Comparison of ENCODE assay signal across 7 cellular contexts in the genomic region with DNA sequence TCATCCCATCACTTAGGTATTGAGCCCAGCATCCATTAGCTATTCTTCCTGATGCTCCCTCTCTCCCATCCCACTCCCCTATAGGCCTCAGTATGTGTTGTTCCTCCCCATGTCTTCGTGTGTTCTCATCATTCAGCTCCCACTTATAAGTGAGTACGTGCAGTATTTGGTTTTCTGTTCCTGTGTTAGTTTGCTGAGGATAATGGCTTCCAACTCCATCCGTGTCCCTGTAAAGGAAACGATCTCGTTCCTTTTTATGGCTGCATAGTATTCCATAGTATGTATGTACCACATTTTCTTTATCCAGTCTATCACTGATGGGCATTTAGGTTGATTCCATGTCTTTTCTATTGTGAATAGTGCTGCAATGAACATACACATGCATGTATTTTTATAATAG. TPM values are rescaled to one million over a fixed set of nuclear protein-coding genes. Genes with fewer than 3 reads are reported as not detected.
A peak's percentile ranks its signal among the peaks of the same experiment; 100 is the strongest.
DNase-seq lines count a peak whose midpoint lies in the region; ATAC-seq, FAIRE-seq and TF ChIP-seq lines count a peak whose summit lies in the region.
"Not testable (repeated sequence)": the region's sequence is repeated elsewhere in the genome, so short reads cannot be mapped to it uniquely, and the experiment has no call there.

No MANE protein-coding gene starts in this region.

- not testable (repeated sequence) for H3K27me3 ChIP-seq in CD4-positive, CD25-positive, alpha-beta regulatory T cell (ENCODE audit: control insufficient read depth, insufficient read depth, low read length); CD4-positive, alpha-beta memory T cell (ENCODE audit: insufficient read depth, low read length); K562 (ENCODE audit: control insufficient read depth in 2 of 2, insufficient read depth in 2 of 2, low read length in 2 of 2)

- not testable (repeated sequence) for H3K9me3 Mint-ChIP-seq in CD4-positive, CD25-positive, alpha-beta regulatory T cell; CD4-positive, alpha-beta memory T cell; T-helper 2 cell treated with Interferon-gamma antibody and Interleukin-4, amounts not matched to agents 5 μg/mL and 100 μg/mL, for 36 hours; activated CD4-positive, alpha-beta memory T cell treated with anti-CD3 and anti-CD28 coated beads, Interleukin-2, amount 10 ng/mL, durations not matched to agents 7 days and 5 days; activated T-helper 2 cell treated with anti-CD3 and anti-CD28 coated beads, Interferon-gamma antibody, Interleukin-2, Interleukin-4, amounts not matched to agents 10 μg/mL and 5 μg/mL and 100 μg/mL, durations not matched to agents 14 hours and 24 hours and 36 hours

- ATAC-seq in CD4-positive, CD25-positive, alpha-beta regulatory T cell (ENCODE audit: low read depth in 2 of 2); K562: not testable (repeated sequence)

- not testable (repeated sequence) for DNase-seq in CD4-positive, CD25-positive, alpha-beta regulatory T cell; CD4-positive, alpha-beta memory T cell; T-helper 2 cell treated with Interferon-gamma antibody and Interleukin-4, amounts not matched to agents 5 μg/mL and 100 μg/mL, for 36 hours (ENCODE audit: low spot score); activated CD4-positive, alpha-beta memory T cell treated with anti-CD3 and anti-CD28 coated beads, Interleukin-2, amount 10 ng/mL, durations not matched to agents 7 days and 5 days; activated T-helper 2 cell treated with anti-CD3 and anti-CD28 coated beads, Interferon-gamma antibody, Interleukin-2, Interleukin-4, amounts not matched to agents 10 μg/mL and 5 μg/mL and 100 μg/mL, durations not matched to agents 14 hours and 24 hours and 36 hours (ENCODE audit: low spot score); K562 (ENCODE audit: extremely low read depth in 1 of 4, low spot score in 3 of 4)

- intact Hi-C loops in CD4-positive, alpha-beta memory T cell (cut with micrococcal nuclease); activated T-helper 2 cell treated with anti-CD3 and anti-CD28 coated beads, Interferon-gamma antibody, Interleukin-2, Interleukin-4, amounts not matched to agents 10 μg/mL and 5 μg/mL and 100 μg/mL, durations not matched to agents 14 hours and 24 hours and 36 hours (cut with micrococcal nuclease); K562 (cut with micrococcal nuclease): not testable (repeated sequence)

- not testable (repeated sequence) for H3K27me3 Mint-ChIP-seq in CD4-positive, CD25-positive, alpha-beta regulatory T cell; CD4-positive, alpha-beta memory T cell; T-helper 2 cell treated with Interferon-gamma antibody and Interleukin-4, amounts not matched to agents 5 μg/mL and 100 μg/mL, for 36 hours (ENCODE audit: low read depth); activated CD4-positive, alpha-beta memory T cell treated with anti-CD3 and anti-CD28 coated beads, Interleukin-2, amount 10 ng/mL, durations not matched to agents 7 days and 5 days; activated T-helper 2 cell treated with anti-CD3 and anti-CD28 coated beads, Interferon-gamma antibody, Interleukin-2, Interleukin-4, amounts not matched to agents 10 μg/mL and 5 μg/mL and 100 μg/mL, durations not matched to agents 14 hours and 24 hours and 36 hours (ENCODE audit: low read depth)

- H3K36me3 Mint-ChIP-seq in CD4-positive, CD25-positive, alpha-beta regulatory T cell: peaks cover 29% of the 10 kb centered on the region
- peaks cover 8 to 15% of the 10 kb centered on the region in 2 donors for H3K36me3 Mint-ChIP-seq in CD4-positive, alpha-beta memory T cell
- H3K36me3 Mint-ChIP-seq in T-helper 2 cell treated with Interferon-gamma antibody and Interleukin-4, amounts not matched to agents 5 μg/mL and 100 μg/mL, for 36 hours (ENCODE audit: low read depth): peaks cover 61% of the 10 kb centered on the region
- H3K36me3 Mint-ChIP-seq in activated CD4-positive, alpha-beta memory T cell treated with anti-CD3 and anti-CD28 coated beads, Interleukin-2, amount 10 ng/mL, durations not matched to agents 7 days and 5 days (ENCODE audit: low read depth): peaks cover 64% of the 10 kb centered on the region
- peaks cover 77% of the 10 kb centered on the region for H3K36me3 Mint-ChIP-seq in activated T-helper 2 cell treated with anti-CD3 and anti-CD28 coated beads, Interferon-gamma antibody, Interleukin-2, Interleukin-4, amounts not matched to agents 10 μg/mL and 5 μg/mL and 100 μg/mL, durations not matched to agents 14 hours and 24 hours and 36 hours (ENCODE audit: low read depth)

- H3K4me3 ChIP-seq in CD4-positive, CD25-positive, alpha-beta regulatory T cell (ENCODE audit: low read depth, low read length); CD4-positive, alpha-beta memory T cell (ENCODE audit: low read length in 2 of 2); HEK293 (ENCODE audit: low read depth, low read length); K562: not testable (repeated sequence)

- H3K79me2 ChIP-seq in K562 (ENCODE audit: control insufficient read depth, insufficient read depth, low read length): not testable (repeated sequence)

- not testable (repeated sequence) for H3K27ac ChIP-seq in CD4-positive, CD25-positive, alpha-beta regulatory T cell (ENCODE audit: insufficient read depth, low read length, poor library complexity, severe bottlenecking); CD4-positive, alpha-beta memory T cell (ENCODE audit: low read depth, low read length); HEK293 (ENCODE audit: extremely low read depth, low read depth, low read length); K562 (ENCODE audit: extremely low read depth, low read depth, low read length)

- not testable (repeated sequence) for TF ChIP-seq CTCF in HEK293 (tag by site-specific recombination; IDR thresholded peaks at IDR 0.05); K562 (IDR thresholded peaks at IDR 0.05 in 2 of 3, conservative IDR thresholded peaks at IDR 0.05 in 1 of 3; ENCODE audit: insufficient read depth in 2 of 3, low read depth in 1 of 3, low read length in 3 of 3)

- H3K9me3 ChIP-seq in CD4-positive, CD25-positive, alpha-beta regulatory T cell (ENCODE audit: control insufficient read depth in 2 of 2, low read length in 2 of 2); CD4-positive, alpha-beta memory T cell (ENCODE audit: control insufficient read depth in 1 of 2, low read length in 2 of 2); HEK293 (ENCODE audit: control insufficient read depth, insufficient read depth, low read depth, low read length); K562 (replicated peaks; ENCODE audit: control insufficient read depth, insufficient read depth, low read depth, low read length): not testable (repeated sequence)

- 90% methylated on average over 5 of the region's 5 CpGs for WGBS in K562 (ENCODE audit: insufficient coverage, low coverage, missing lambda C conversion rate)

- not testable (repeated sequence) for H4K20me1 ChIP-seq in K562 (replicated peaks; ENCODE audit: control insufficient read depth, insufficient read depth, low read length)

- in situ Hi-C loops in K562 (cut with MboI): not testable (repeated sequence)

- not testable (repeated sequence) for H3K4me2 ChIP-seq in K562 (ENCODE audit: insufficient read depth, low read length)

- TF ChIP-seq EP300 in K562 (IDR thresholded peaks at IDR 0.05; ENCODE audit: low read length): not testable (repeated sequence)

- TF ChIP-seq RAD21 in K562 (CRISPR knock-in tag; conservative IDR thresholded peaks at IDR 0.05 in 1 of 2, IDR thresholded peaks at IDR 0.05 in 1 of 2): not testable (repeated sequence)

- peak overlapping the region in 1 of 3 donors; percentile 32 for H3K27ac Mint-ChIP-seq in CD4-positive, CD25-positive, alpha-beta regulatory T cell
- H3K27ac Mint-ChIP-seq in CD4-positive, alpha-beta memory T cell: peak overlapping the region in 2 of 7 donors; percentile 48 to 77
- H3K27ac Mint-ChIP-seq in T-helper 2 cell treated with Interferon-gamma antibody and Interleukin-4, amounts not matched to agents 5 μg/mL and 100 μg/mL, for 36 hours: peak overlapping the region; percentile 86
- H3K27ac Mint-ChIP-seq in activated CD4-positive, alpha-beta memory T cell treated with anti-CD3 and anti-CD28 coated beads, Interleukin-2, amount 10 ng/mL, durations not matched to agents 7 days and 5 days: peak overlapping the region; percentile 20
- peak overlapping the region; percentile 2 for H3K27ac Mint-ChIP-seq in activated T-helper 2 cell treated with anti-CD3 and anti-CD28 coated beads, Interferon-gamma antibody, Interleukin-2, Interleukin-4, amounts not matched to agents 10 μg/mL and 5 μg/mL and 100 μg/mL, durations not matched to agents 14 hours and 24 hours and 36 hours

- H3K9ac ChIP-seq in K562 (ENCODE audit: insufficient read depth in 1 of 2, low read depth in 2 of 2, low read length in 2 of 2): not testable (repeated sequence)

- peak overlapping the region in 3 of 4 donors; percentile 27 to 74 (median 69) for H3K4me3 Mint-ChIP-seq in CD4-positive, CD25-positive, alpha-beta regulatory T cell
- H3K4me3 Mint-ChIP-seq in CD4-positive, alpha-beta memory T cell: peak overlapping the region in 6 of 8 donors; percentile 2 to 54 (median 44)
- H3K4me3 Mint-ChIP-seq in T-helper 2 cell treated with Interferon-gamma antibody and Interleukin-4, amounts not matched to agents 5 μg/mL and 100 μg/mL, for 36 hours: peak overlapping the region; percentile 27
- H3K4me3 Mint-ChIP-seq in activated CD4-positive, alpha-beta memory T cell treated with anti-CD3 and anti-CD28 coated beads, Interleukin-2, amount 10 ng/mL, durations not matched to agents 7 days and 5 days; activated T-helper 2 cell treated with anti-CD3 and anti-CD28 coated beads, Interferon-gamma antibody, Interleukin-2, Interleukin-4, amounts not matched to agents 10 μg/mL and 5 μg/mL and 100 μg/mL, durations not matched to agents 14 hours and 24 hours and 36 hours (ENCODE audit: low read depth): not testable (repeated sequence)

- not testable (repeated sequence) for FAIRE-seq in K562 (lab: Jason Lieb, UNC)

- not testable (repeated sequence) for H2AFZ ChIP-seq in K562 (ENCODE audit: low read depth, low read length)

- H3K4me1 Mint-ChIP-seq in CD4-positive, CD25-positive, alpha-beta regulatory T cell: peaks cover 14 to 32% (median 24%) of the 10 kb centered on the region in 4 donors
- peaks cover 14 to 26% (median 20%) of the 10 kb centered on the region in 4 donors for H3K4me1 Mint-ChIP-seq in CD4-positive, alpha-beta memory T cell
- peaks cover 36% of the 10 kb centered on the region for H3K4me1 Mint-ChIP-seq in T-helper 2 cell treated with Interferon-gamma antibody and Interleukin-4, amounts not matched to agents 5 μg/mL and 100 μg/mL, for 36 hours (ENCODE audit: low read depth)
- peaks cover 28% of the 10 kb centered on the region for H3K4me1 Mint-ChIP-seq in activated CD4-positive, alpha-beta memory T cell treated with anti-CD3 and anti-CD28 coated beads, Interleukin-2, amount 10 ng/mL, durations not matched to agents 7 days and 5 days
- H3K4me1 Mint-ChIP-seq in activated T-helper 2 cell treated with anti-CD3 and anti-CD28 coated beads, Interferon-gamma antibody, Interleukin-2, Interleukin-4, amounts not matched to agents 10 μg/mL and 5 μg/mL and 100 μg/mL, durations not matched to agents 14 hours and 24 hours and 36 hours (ENCODE audit: low read depth): peaks cover 35% of the 10 kb centered on the region

- H3K4me1 ChIP-seq in CD4-positive, CD25-positive, alpha-beta regulatory T cell (ENCODE audit: control insufficient read depth, insufficient read depth, low read length, poor library complexity, severe bottlenecking): peaks cover 13% of the 10 kb centered on the region
- H3K4me1 ChIP-seq in CD4-positive, alpha-beta memory T cell (ENCODE audit: insufficient read depth, low read length): peaks cover 17% of the 10 kb centered on the region
- H3K4me1 ChIP-seq in HEK293 (ENCODE audit: control insufficient read depth, insufficient read depth, low read length); K562 (replicated peaks in 1 of 2; ENCODE audit: control insufficient read depth in 2 of 2, insufficient read depth in 2 of 2, low read length in 2 of 2): not testable (repeated sequence)

- CTCF ChIA-PET in CD4-positive, alpha-beta memory T cell (lab: Charles Lee; ENCODE audit: partially characterized antibody); HEK293 (lab: Yijun Ruan, JAX); activated CD4-positive, alpha-beta memory T cell treated with anti-CD3 and anti-CD28 coated beads, Interleukin-2, amount 10 ng/mL, durations not matched to agents 7 days and 5 days (lab: Charles Lee); K562 (lab: Yijun Ruan, JAX; ENCODE audit: low intra/inter-chr PET ratio): not testable (repeated sequence)

- not testable (repeated sequence) for H3K9me1 ChIP-seq in K562 (ENCODE audit: control insufficient read depth, insufficient read depth, low read length)

- not testable (repeated sequence) for H3K36me3 ChIP-seq in CD4-positive, CD25-positive, alpha-beta regulatory T cell (ENCODE audit: control insufficient read depth, insufficient read depth, low read length); CD4-positive, alpha-beta memory T cell (ENCODE audit: insufficient read depth, low read length)
- H3K36me3 ChIP-seq in HEK293 (ENCODE audit: control insufficient read depth in 2 of 2, insufficient read depth in 1 of 2, low read length in 2 of 2) (peaks cover 38 to 66% of the 10 kb centered on the region in 2 experiments), K562 (ENCODE audit: control insufficient read depth, insufficient read depth, low read length) (peaks cover 77% of the 10 kb centered on the region)

- POLR2A ChIA-PET in CD4-positive, alpha-beta memory T cell (lab: Charles Lee; ENCODE audit: partially characterized antibody); HEK293 (lab: Yijun Ruan, JAX); K562 (lab: Yijun Ruan, JAX): not testable (repeated sequence)
- POLR2A ChIA-PET in activated CD4-positive, alpha-beta memory T cell treated with anti-CD3 and anti-CD28 coated beads, Interleukin-2, amount 10 ng/mL, durations not matched to agents 7 days and 5 days (lab: Charles Lee): interaction anchor here (1.3 to 1.6 kb wide), 2 partner anchors 9 to 41 kb away, joined by 3 to 4 read pairs; no protein-coding TSS in a partner anchor

- not testable (repeated sequence) for TF ChIP-seq POLR2A in K562 (conservative IDR thresholded peaks at IDR 0.05)

- not testable (repeated sequence) for BruUV-seq in K562 (replicated peaks; lab: Mats Ljungman, UMichigan)

RNA-seq across cellular contexts. Expression of a gene that starts 40.2 kb away (rescaled TPM):
- 8.8 TPM for total RNA-seq in CD4-positive, CD25-positive, alpha-beta regulatory T cell
- polyA plus RNA-seq in CD4-positive, CD25-positive, alpha-beta regulatory T cell: 1 to 10 TPM; 3.6 to 5.3 (median 4.2) TPM
- total RNA-seq in CD4-positive, alpha-beta memory T cell: 10 to 100 TPM in 1 of 2 experiments, 1 to 10 TPM in 1; 9.0 to 14.8 TPM
- 1 to 10 TPM; 1.5 to 5.7 TPM for polyA plus RNA-seq in CD4-positive, alpha-beta memory T cell
- 10 to 100 TPM; 29.2 to 33.0 TPM for total RNA-seq in activated CD4-positive, alpha-beta memory T cell treated with anti-CD3 and anti-CD28 coated beads, Interleukin-2, amount 10 ng/mL, durations not matched to agents 7 days and 5 days
- 20.1 and 22.9 TPM in 2 replicates for total RNA-seq in activated T-helper 2 cell treated with anti-CD3 and anti-CD28 coated beads, Interferon-gamma antibody, Interleukin-2, Interleukin-4, amounts not matched to agents 10 μg/mL and 5 μg/mL and 100 μg/mL, durations not matched to agents 14 hours and 24 hours and 36 hours
- total RNA-seq in K562 (2011; cell fraction: chromatin; rRNA removed; ENCODE audit: low replicate concordance): 8.1 and 57.0 TPM in 2 replicates
- 4.2 and 9.7 TPM in 2 replicates for total RNA-seq in K562 (2011; cell fraction: nucleolus; rRNA removed)
- total RNA-seq in K562 (2011; cell fraction: nucleoplasm; rRNA removed): 9.6 and 14.3 TPM in 2 replicates
- 14.7 and 21.6 TPM in 2 replicates for total RNA-seq in K562 (2014; rRNA removed)
- total RNA-seq in K562 (2014; rRNA removed; fragmentation: Illumina TruSeq; extraction: Trizol): 29.5 and 35.9 TPM in 2 replicates
- total RNA-seq in K562 (2015; rRNA removed; fragmentation: Illumina TruSeq; extraction: Trizol): 29.7 and 34.2 TPM in 2 replicates
- total RNA-seq in K562 (2021): 20.4 TPM in 2 replicates
- polyA plus RNA-seq in K562 (2011; rRNA removed): 21.1 and 22.2 TPM in 2 replicates
- 1.9 and 4.5 TPM in 2 replicates for polyA plus RNA-seq in K562 (2011; cell fraction: cytosol; rRNA removed)
- polyA plus RNA-seq in K562 (2011; cell fraction: nucleus; rRNA removed): 15.4 and 24.3 TPM in 2 replicates
- 22.2 and 25.5 TPM in 2 replicates for polyA plus RNA-seq in K562 (2012)
- polyA plus RNA-seq in K562 (2014; fragmentation: Illumina TruSeq; extraction: Trizol): 23.4 and 24.3 TPM in 2 replicates
- polyA plus RNA-seq in K562 (2014; fragmentation: Nextera tagmentation; extraction: Ambion mirVana): 10 to 100 TPM; 19.5 to 24.6 TPM
- 20.2 and 24.7 TPM in 2 replicates for polyA plus RNA-seq in K562 (2014; rRNA removed)
- polyA minus RNA-seq in K562 (2011; rRNA and poly(A)+ RNA removed): 25.3 and 42.5 TPM in 2 replicates
- 12.2 and 14.1 TPM in 2 replicates for polyA minus RNA-seq in K562 (2011; cell fraction: cytosol; rRNA and poly(A)+ RNA removed)
- polyA minus RNA-seq in K562 (2011; cell fraction: nucleus; rRNA and poly(A)+ RNA removed): 11.0 and 25.7 TPM in 2 replicates

RNA-seq across cellular contexts. Expression of a gene that starts 40.5 kb away (rescaled TPM):
- 52.4 TPM for total RNA-seq in CD4-positive, CD25-positive, alpha-beta regulatory T cell
- polyA plus RNA-seq in CD4-positive, CD25-positive, alpha-beta regulatory T cell: 10 to 100 TPM; 30.6 to 38.4 (median 33.2) TPM
- 10 to 100 TPM; 60.1 to 60.8 TPM for total RNA-seq in CD4-positive, alpha-beta memory T cell
- 10 to 100 TPM; 23.2 to 36.5 TPM for polyA plus RNA-seq in CD4-positive, alpha-beta memory T cell
- total RNA-seq in activated CD4-positive, alpha-beta memory T cell treated with anti-CD3 and anti-CD28 coated beads, Interleukin-2, amount 10 ng/mL, durations not matched to agents 7 days and 5 days: 10 to 100 TPM; 67.4 to 70.8 TPM
- total RNA-seq in activated T-helper 2 cell treated with anti-CD3 and anti-CD28 coated beads, Interferon-gamma antibody, Interleukin-2, Interleukin-4, amounts not matched to agents 10 μg/mL and 5 μg/mL and 100 μg/mL, durations not matched to agents 14 hours and 24 hours and 36 hours: 58.6 and 60.4 TPM in 2 replicates
- 40.9 and 83.3 TPM in 2 replicates for total RNA-seq in K562 (2011; cell fraction: chromatin; rRNA removed; ENCODE audit: low replicate concordance)
- total RNA-seq in K562 (2011; cell fraction: nucleolus; rRNA removed): 32.5 and 42.5 TPM in 2 replicates
- 60.3 and 83.3 TPM in 2 replicates for total RNA-seq in K562 (2011; cell fraction: nucleoplasm; rRNA removed)
- 64.2 and 87.1 TPM in 2 replicates for total RNA-seq in K562 (2014; rRNA removed)
- total RNA-seq in K562 (2014; rRNA removed; fragmentation: Illumina TruSeq; extraction: Trizol): 67.2 and 76.3 TPM in 2 replicates
- total RNA-seq in K562 (2015; rRNA removed; fragmentation: Illumina TruSeq; extraction: Trizol): 75.9 and 83.7 TPM in 2 replicates
- 68.1 and 74.5 TPM in 2 replicates for total RNA-seq in K562 (2021)
- polyA plus RNA-seq in K562 (2011; rRNA removed): 53.5 and 71.3 TPM in 2 replicates
- polyA plus RNA-seq in K562 (2011; cell fraction: cytosol; rRNA removed): 31.2 and 37.7 TPM in 2 replicates
- polyA plus RNA-seq in K562 (2011; cell fraction: nucleus; rRNA removed): 22.2 and 24.8 TPM in 2 replicates
- 47.8 and 59.5 TPM in 2 replicates for polyA plus RNA-seq in K562 (2012)
- polyA plus RNA-seq in K562 (2014; fragmentation: Illumina TruSeq; extraction: Trizol): 60.9 and 63.5 TPM in 2 replicates
- 10 to 100 TPM; 28.7 to 43.9 TPM for polyA plus RNA-seq in K562 (2014; fragmentation: Nextera tagmentation; extraction: Ambion mirVana)
- polyA plus RNA-seq in K562 (2014; rRNA removed): 70.0 and 71.9 TPM in 2 replicates
- 66.2 and 73.9 TPM in 2 replicates for polyA minus RNA-seq in K562 (2011; rRNA and poly(A)+ RNA removed)
- 73.0 and 84.8 TPM in 2 replicates for polyA minus RNA-seq in K562 (2011; cell fraction: cytosol; rRNA and poly(A)+ RNA removed)
- polyA minus RNA-seq in K562 (2011; cell fraction: nucleus; rRNA and poly(A)+ RNA removed): 23.7 and 32.3 TPM in 2 replicates
